ENCODE assay signal across 11 cellular contexts in the genomic region with DNA sequence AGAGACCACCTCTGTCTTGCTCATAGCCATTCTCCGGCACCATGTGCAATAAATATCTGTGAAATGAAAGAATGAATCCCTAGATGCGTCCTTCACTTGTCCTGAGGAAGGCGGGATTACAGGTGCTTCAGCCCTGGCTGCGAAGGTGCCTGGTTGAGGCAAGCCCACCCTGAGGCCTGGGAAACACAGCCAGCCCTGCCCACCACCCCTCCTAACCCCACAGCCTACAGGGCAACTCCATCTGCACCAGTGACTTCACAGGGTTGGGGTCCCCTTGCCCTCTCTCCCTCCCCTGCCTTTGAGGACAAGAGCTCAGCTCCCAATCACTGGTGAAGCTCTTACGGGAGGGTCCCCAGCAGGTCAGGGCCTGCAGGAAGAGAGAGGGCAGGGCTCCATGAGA. TPM values are rescaled to one million over a fixed set of nuclear protein-coding genes. Genes with fewer than 3 reads are reported as not detected.
DNase-seq lines count a peak whose midpoint lies in the region; ATAC-seq, FAIRE-seq and TF ChIP-seq lines count a peak whose summit lies in the region.
"Had no signal": no experiment of that assay in that cellular context is flagged by ENCODE, and none has a peak within 500 bp of the region (broad histone marks: within the 10 kb centered on the region; RNA-seq: fewer than 3 reads in every experiment).

No MANE protein-coding gene starts in this region.

- CTCF ChIA-PET in MCF 10A (lab: Yijun Ruan, JAX): interaction anchor here (0.9 to 2.8 kb wide), 5 partner anchors 13 to 141 kb away, joined by 3 to 12 read pairs (median 6); no protein-coding TSS in a partner anchor
- CTCF ChIA-PET in K562 (lab: Yijun Ruan, JAX; ENCODE audit: low intra/inter-chr PET ratio): no interaction called here
- CTCF ChIA-PET in naive thymus-derived CD4-positive, alpha-beta T cell (lab: Charles Lee): interaction anchor here (0.9 to 1.8 kb wide), 10 partner anchors 9 to 191 kb away, joined by 3 to 8 read pairs (median 4); no protein-coding TSS in a partner anchor

- no peaks in the 10 kb centered on the region for H3K27me3 ChIP-seq in breast epithelium
- no peaks in the 10 kb centered on the region for H3K27me3 ChIP-seq in K562 (ENCODE audit: control insufficient read depth in 2 of 2, insufficient read depth in 2 of 2, low read length in 2 of 2)
- no peaks in the 10 kb centered on the region for H3K27me3 ChIP-seq in naive thymus-derived CD4-positive, alpha-beta T cell (ENCODE audit: control insufficient read depth in 2 of 2, insufficient read depth in 2 of 2, low read length in 2 of 2)
- no peaks in the 10 kb centered on the region for H3K27me3 ChIP-seq in transverse colon
- H3K27me3 ChIP-seq: dorsolateral prefrontal cortex had no signal

- no peaks in the 10 kb centered on the region for H3K4me1 Mint-ChIP-seq in MCF 10A (ENCODE audit: insufficient read depth, unreplicated experiment)
- peaks cover 24 to 63% (median 47%) of the 10 kb centered on the region in 7 donors for H3K4me1 Mint-ChIP-seq in naive thymus-derived CD4-positive, alpha-beta T cell

- intact Hi-C loops in breast epithelium (cut with DNase I; ENCODE audit: low total_unique reads): no loop called here
- intact Hi-C loops in MCF 10A (cut with micrococcal nuclease): no loop called here
- intact Hi-C loops in K562 (cut with micrococcal nuclease): no loop called here
- intact Hi-C loops in naive thymus-derived CD4-positive, alpha-beta T cell (cut with micrococcal nuclease): loop anchor here in 1 of 2 donors (5.0 kb wide), 1 partner anchor 481 kb away; the partner anchor contains the start of gene SLC3A2
- intact Hi-C loops in transverse colon (cut with DNase I; ENCODE audit: low total_unique reads): no loop called here

- TF ChIP-seq POLR2A in breast epithelium (IDR thresholded peaks at IDR 0.05): no peak
- no peak for TF ChIP-seq POLR2A in K562 (conservative IDR thresholded peaks at IDR 0.05)
- no peak for TF ChIP-seq POLR2A in transverse colon (IDR thresholded peaks at IDR 0.05)

- TF ChIP-seq EP300 in K562 (IDR thresholded peaks at IDR 0.05; ENCODE audit: low read length): no peak
- TF ChIP-seq EP300 in transverse colon (IDR thresholded peaks at IDR 0.05; ENCODE audit: low read depth): no peak

- no TSS peak for BruUV-seq in MCF 10A (replicated peaks; lab: Mats Ljungman, UMichigan)
- no TSS peak for BruUV-seq in K562 (replicated peaks; lab: Mats Ljungman, UMichigan)

- 85% methylated on average over 5 of the region's 5 CpGs for WGBS in K562 (ENCODE audit: insufficient coverage, low coverage, missing lambda C conversion rate)
- WGBS in transverse colon (ENCODE audit: low coverage in 1 of 2), 2 donors: 78% methylated on average over 5 of the region's 5 CpGs; no CpG with 5 or more reads in 1 of the 2 donors

- no peak overlapping the region for H3K4me3 Mint-ChIP-seq in MCF 10A (ENCODE audit: unreplicated experiment)
- H3K4me3 Mint-ChIP-seq in naive thymus-derived CD4-positive, alpha-beta T cell: peak overlapping the region; percentile 75 to 90 (median 82)

- H3K4me1 ChIP-seq in breast epithelium (peaks cover 18 to 39% of the 10 kb centered on the region in 2 donors), K562 (replicated peaks in 1 of 2; ENCODE audit: control insufficient read depth in 2 of 2, insufficient read depth in 2 of 2, low read length in 2 of 2) (peaks cover 41 to 58% of the 10 kb centered on the region in 2 experiments), transverse colon (peaks cover 50 to 61% (median 50%) of the 10 kb centered on the region in 4 donors)
- H3K4me1 ChIP-seq in naive thymus-derived CD4-positive, alpha-beta T cell (ENCODE audit: control insufficient read depth in 2 of 2, insufficient read depth in 2 of 2, low read length in 2 of 2): peaks cover 18 to 44% of the 10 kb centered on the region in 2 donors

- H3K27ac ChIP-seq in breast epithelium (peak overlapping the region; percentile 89 to 97), K562 (ENCODE audit: extremely low read depth, low read depth, low read length) (no peak overlapping the region), transverse colon (peak overlapping the region; percentile 79 to 91 (median 84))
- H3K27ac ChIP-seq in naive thymus-derived CD4-positive, alpha-beta T cell (ENCODE audit: low read depth, low read length): peak overlapping the region; percentile 69

- no peaks in the 10 kb centered on the region for H4K20me1 ChIP-seq in K562 (replicated peaks; ENCODE audit: control insufficient read depth, insufficient read depth, low read length)

- no peaks in the 10 kb centered on the region for H3K9me3 Mint-ChIP-seq in MCF 10A (ENCODE audit: unreplicated experiment)
- H3K9me3 Mint-ChIP-seq in naive thymus-derived CD4-positive, alpha-beta T cell: peaks cover 0 to 2% (median 0%) of the 10 kb centered on the region in 11 donors

- ATAC-seq in K562 (no peak), GM21381 (IDR thresholded peaks at IDR 0.05; ENCODE audit: unreplicated experiment) (no peak)
- no peak for ATAC-seq in naive thymus-derived CD4-positive, alpha-beta T cell

- no peak overlapping the region for H3K27ac Mint-ChIP-seq in MCF 10A (ENCODE audit: low read depth, unreplicated experiment)
- peak overlapping the region; percentile 84 to 95 (median 88) for H3K27ac Mint-ChIP-seq in naive thymus-derived CD4-positive, alpha-beta T cell

- POLR2A ChIA-PET in MCF 10A (lab: Yijun Ruan, JAX) (interaction anchor here (1.3 to 1.9 kb wide), 2 partner anchors 10 to 159 kb away, joined by 6 read pairs; no protein-coding TSS in a partner anchor), K562 (lab: Yijun Ruan, JAX) (interaction anchor here (0.6 to 1.0 kb wide), 6 partner anchors 99 to 270 kb away, joined by 3 to 5 read pairs (median 4); partner anchors contain the start of genes AHNAK and UQCC3)
- POLR2A ChIA-PET in naive thymus-derived CD4-positive, alpha-beta T cell (lab: Charles Lee): interaction anchor here (1.1 to 3.4 kb wide), 5 partner anchors 152 to 352 kb away, joined by 5 to 20 read pairs (median 7); partner anchors contain the start of genes EEF1G, TUT1 and ZBTB3

- no peak for TF ChIP-seq CTCF in breast epithelium (IDR thresholded peaks at IDR 0.05)
- no peak for TF ChIP-seq CTCF in MCF 10A (IDR thresholded peaks at IDR 0.05; ENCODE audit: unreplicated experiment)
- TF ChIP-seq CTCF in K562 (IDR thresholded peaks at IDR 0.05 in 2 of 3, conservative IDR thresholded peaks at IDR 0.05 in 1 of 3; ENCODE audit: insufficient read depth in 2 of 3, low read depth in 1 of 3, low read length in 3 of 3): no peak
- no peak for TF ChIP-seq CTCF in transverse colon (IDR thresholded peaks at IDR 0.05)

- H3K4me3 ChIP-seq in breast epithelium (peak overlapping the region in 1 of 3 donors; percentile 49), K562 (no peak overlapping the region), transverse colon (no peak overlapping the region)
- peak overlapping the region; percentile 49 for H3K4me3 ChIP-seq in naive thymus-derived CD4-positive, alpha-beta T cell (ENCODE audit: low read length)

- H3K36me3 Mint-ChIP-seq in MCF 10A (ENCODE audit: insufficient read depth, unreplicated experiment): no peaks in the 10 kb centered on the region
- H3K36me3 Mint-ChIP-seq in naive thymus-derived CD4-positive, alpha-beta T cell: peaks cover 0 to 2% (median 0%) of the 10 kb centered on the region in 5 donors

- peak overlapping the region in 1 of 2 experiments; percentile 63; a peak in 2 of 4 replicates for H3K9ac ChIP-seq in K562 (ENCODE audit: insufficient read depth in 1 of 2, low read depth in 2 of 2, low read length in 2 of 2)

- DNase-seq in breast epithelium (ENCODE audit: low spot score in 2 of 2): no peak
- no peak for DNase-seq in MCF 10A (ENCODE audit: unreplicated experiment)
- no peak for DNase-seq in K562 (ENCODE audit: extremely low read depth in 1 of 4, low spot score in 3 of 4)
- no peak for DNase-seq in naive thymus-derived CD4-positive, alpha-beta T cell
- no peak for DNase-seq in transverse colon
- DNase-seq in hippocampal formation (lab: John Stamatoyannopoulos, UW): no peak
- no peak for DNase-seq in stimulated activated CD8-positive, alpha-beta memory T cell treated with anti-CD3 and anti-CD28 coated beads, Interleukin-4, amount 100 ng/mL, for 48 hours
- DNase-seq: AML-193 had no signal

- H3K27me3 Mint-ChIP-seq in MCF 10A (ENCODE audit: insufficient read depth, unreplicated experiment): no peaks in the 10 kb centered on the region
- no peaks in the 10 kb centered on the region for H3K27me3 Mint-ChIP-seq in naive thymus-derived CD4-positive, alpha-beta T cell

- H3K36me3 ChIP-seq in breast epithelium (no peaks in the 10 kb centered on the region), K562 (ENCODE audit: control insufficient read depth, insufficient read depth, low read length) (no peaks in the 10 kb centered on the region), transverse colon (no peaks in the 10 kb centered on the region)
- H3K36me3 ChIP-seq in naive thymus-derived CD4-positive, alpha-beta T cell (ENCODE audit: control insufficient read depth in 2 of 3, insufficient read depth in 3 of 3, low read length in 3 of 3): no peaks in the 10 kb centered on the region

- TF ChIP-seq RAD21 in K562 (CRISPR knock-in tag; conservative IDR thresholded peaks at IDR 0.05 in 1 of 2, IDR thresholded peaks at IDR 0.05 in 1 of 2): no peak

- no peak for FAIRE-seq in K562 (lab: Jason Lieb, UNC)

- in situ Hi-C loops in K562 (cut with MboI) (no loop called here), transverse colon (cut with MboI; ENCODE audit: low pct_ligation_motif_present in 1 of 4, low pct_unique_long_range_greater_than_20kb in 1 of 4, low sequenced_read_pairs in 3 of 4) (loop anchor here in 1 of 4 donors (25.0 kb wide), 1 partner anchor 286 kb away; the partner anchor contains the start of genes LRRN4CL and UBXN1)

- no peak overlapping the region for H3K4me2 ChIP-seq in K562 (ENCODE audit: insufficient read depth, low read length)

- peak overlapping the region; percentile 75; the same call in 1 of the 2 replicates for H2AFZ ChIP-seq in K562 (ENCODE audit: low read depth, low read length)

- H3K9me3 ChIP-seq in breast epithelium (no peaks in the 10 kb centered on the region), K562 (replicated peaks; ENCODE audit: control insufficient read depth, insufficient read depth, low read depth, low read length) (no peaks in the 10 kb centered on the region), transverse colon (no peaks in the 10 kb centered on the region)
- H3K9me3 ChIP-seq in naive thymus-derived CD4-positive, alpha-beta T cell (ENCODE audit: control insufficient read depth in 2 of 3, low read length in 3 of 3): no peaks in the 10 kb centered on the region

- no peaks in the 10 kb centered on the region for H3K9me1 ChIP-seq in K562 (ENCODE audit: control insufficient read depth, insufficient read depth, low read length)

- H3K79me2 ChIP-seq in K562 (ENCODE audit: control insufficient read depth, insufficient read depth, low read length): no peaks in the 10 kb centered on the region

RNA-seq across cellular contexts. Expression of gene SCGB1A1, which starts 17.5 kb away (rescaled TPM):
- total RNA-seq in breast epithelium: not detected
- total RNA-seq in MCF 10A (2022): not detected in 2 replicates
- total RNA-seq in K562 (2011; cell fraction: chromatin; rRNA removed; ENCODE audit: low replicate concordance): not detected in 2 replicates
- total RNA-seq in K562 (2011; cell fraction: nucleolus; rRNA removed): not detected in 2 replicates
- not detected in 2 replicates for total RNA-seq in K562 (2011; cell fraction: nucleoplasm; rRNA removed)
- not detected in 2 replicates for total RNA-seq in K562 (2014; rRNA removed)
- not detected in 2 replicates for total RNA-seq in K562 (2014; rRNA removed; fragmentation: Illumina TruSeq; extraction: Trizol)
- total RNA-seq in K562 (2015; rRNA removed; fragmentation: Illumina TruSeq; extraction: Trizol): not detected in 2 replicates
- total RNA-seq in K562 (2021): 0.55 and 1.1 TPM in 2 replicates
- polyA plus RNA-seq in K562 (2011; rRNA removed): not detected in 2 replicates
- not detected in 2 replicates for polyA plus RNA-seq in K562 (2011; cell fraction: cytosol; rRNA removed)
- polyA plus RNA-seq in K562 (2011; cell fraction: nucleus; rRNA removed): not detected in 2 replicates
- not detected in 2 replicates for polyA plus RNA-seq in K562 (2012)
- not detected in 2 replicates for polyA plus RNA-seq in K562 (2014; fragmentation: Illumina TruSeq; extraction: Trizol)
- not detected for polyA plus RNA-seq in K562 (2014; fragmentation: Nextera tagmentation; extraction: Ambion mirVana)
- not detected in 2 replicates for polyA plus RNA-seq in K562 (2014; rRNA removed)
- not detected in 2 replicates for polyA minus RNA-seq in K562 (2011; rRNA and poly(A)+ RNA removed)
- polyA minus RNA-seq in K562 (2011; cell fraction: cytosol; rRNA and poly(A)+ RNA removed): not detected in 2 replicates
- not detected in 2 replicates for polyA minus RNA-seq in K562 (2011; cell fraction: nucleus; rRNA and poly(A)+ RNA removed)
- not detected for total RNA-seq in naive thymus-derived CD4-positive, alpha-beta T cell
- not detected for polyA plus RNA-seq in naive thymus-derived CD4-positive, alpha-beta T cell
- total RNA-seq in transverse colon: not detected
- total RNA-seq: mononuclear cell had no signal
